Comparison of ENCODE assay signal across 8 cellular contexts in the genomic region with DNA sequence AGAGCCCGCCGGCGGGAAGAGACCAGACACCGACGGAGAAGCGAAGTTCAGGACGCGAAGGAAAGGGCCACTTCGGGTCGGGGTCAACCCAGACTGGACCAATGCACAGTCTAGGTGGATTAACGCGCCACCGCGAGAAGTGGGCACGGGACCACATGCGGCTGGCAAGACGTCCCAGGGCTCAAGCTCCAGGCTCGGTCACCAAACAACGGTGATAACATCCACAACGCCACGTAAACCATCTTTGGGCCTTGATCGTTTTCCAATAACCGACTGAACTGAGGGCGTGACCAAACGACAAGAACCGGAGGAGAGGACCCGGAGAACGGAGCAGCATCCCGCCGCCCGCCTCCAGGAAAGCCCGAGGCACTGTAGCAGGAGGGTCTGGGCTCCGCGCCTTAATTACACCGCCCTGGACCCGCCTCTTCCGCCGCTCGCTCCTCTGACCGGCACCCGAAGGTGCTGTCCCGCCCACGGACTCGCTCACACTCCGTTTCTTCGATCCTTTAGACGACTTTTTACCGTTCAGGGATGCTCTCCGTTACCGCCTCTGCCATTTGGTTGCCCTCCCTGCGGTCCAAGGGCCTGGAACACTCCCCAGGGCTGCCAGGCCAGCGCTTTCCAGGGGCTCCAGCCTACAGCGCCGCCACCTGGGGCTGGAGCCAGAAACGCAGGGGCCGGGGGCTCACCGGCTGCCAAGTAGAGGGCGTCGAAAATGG. TPM values are rescaled to one million over a fixed set of nuclear protein-coding genes. Genes with fewer than 3 reads are reported as not detected.
A peak's percentile ranks its signal among the peaks of the same experiment; 100 is the strongest.
DNase-seq lines count a peak whose midpoint lies in the region; ATAC-seq and TF ChIP-seq lines count a peak whose summit lies in the region.

No MANE protein-coding gene starts in this region.

- H2AK5ac ChIP-seq in mesenchymal stem cell (ENCODE audit: low read length, severe bottlenecking), result no peak overlapping the region

- peak overlapping the region; percentile 51 for H2BK120ac ChIP-seq in mesenchymal stem cell (ENCODE audit: low read depth, low read length)

- H2AFZ ChIP-seq in mesenchymal stem cell (ENCODE audit: low read depth, low read length), result peak overlapping the region; percentile 97

- peaks cover 3% of the 10 kb centered on the region for H3K27me3 ChIP-seq in effector memory CD4-positive, alpha-beta T cell (replicated peaks; ENCODE audit: control insufficient read depth, insufficient read depth, low read length, poor library complexity, severe bottlenecking)
- H3K27me3 ChIP-seq in mesenchymal stem cell (ENCODE audit: control insufficient read depth in 1 of 2, insufficient read depth in 1 of 2, low read length in 2 of 2), result peaks cover 0 to 5% of the 10 kb centered on the region in 2 experiments

- peak overlapping the region; percentile 14 for H3K27ac ChIP-seq in effector memory CD4-positive, alpha-beta T cell (ENCODE audit: insufficient read depth, low read length, poor library complexity, severe bottlenecking)
- H3K27ac ChIP-seq in mesenchymal stem cell (ENCODE audit: low read length, poor library complexity, severe bottlenecking), result peak overlapping the region; percentile 64

- H3K9me3 ChIP-seq in effector memory CD4-positive, alpha-beta T cell (ENCODE audit: control insufficient read depth, low read length), result no peaks in the 10 kb centered on the region
- H3K9me3 ChIP-seq in mesenchymal stem cell (ENCODE audit: control insufficient read depth, low read length), result no peaks in the 10 kb centered on the region

- peak overlapping the region; percentile 7 to 88 for H3K4ac ChIP-seq in mesenchymal stem cell (ENCODE audit: low read depth in 1 of 2, low read length in 2 of 2)

- peak overlapping the region; percentile 79 for H4K91ac ChIP-seq in mesenchymal stem cell (ENCODE audit: low read length)

- H3K36me3 ChIP-seq in effector memory CD4-positive, alpha-beta T cell (ENCODE audit: control insufficient read depth, insufficient read depth, low read length), result no peaks in the 10 kb centered on the region
- no peaks in the 10 kb centered on the region for H3K36me3 ChIP-seq in mesenchymal stem cell (ENCODE audit: control insufficient read depth in 1 of 2, insufficient read depth in 2 of 2, low read depth in 1 of 2, low read length in 2 of 2)

- peak overlapping the region; percentile 91 for H4K8ac ChIP-seq in mesenchymal stem cell (ENCODE audit: low read length)

- H2BK5ac ChIP-seq in mesenchymal stem cell (ENCODE audit: low read depth, low read length, poor library complexity, severe bottlenecking), result no peak overlapping the region

- peak; percentile 85 for DNase-seq in AG08396 (ENCODE audit: low spot score)
- peak; percentile 66 for DNase-seq in NCI-H226
- peak; percentile 39 to 42 for DNase-seq in activated CD4-positive, alpha-beta T cell treated with anti-CD3 and anti-CD28 coated beads, Interleukin-2, amount 50 U/mL, for 4 hours
- peak in 2 of 3 donors; percentile 13 to 19 for DNase-seq in effector memory CD4-positive, alpha-beta T cell
- peak; percentile 78 for DNase-seq in mesenchymal stem cell
- peak; percentile 22 to 24 for DNase-seq in stimulated activated CD8-positive, alpha-beta memory T cell treated with anti-CD3 and anti-CD28 coated beads, Interleukin-15, amount 100 ng/mL, for 4 hours (ENCODE audit: low read depth in 2 of 2)

- peak overlapping the region; percentile 94 for H3K9ac ChIP-seq in mesenchymal stem cell (ENCODE audit: low read length)

- H3K18ac ChIP-seq in mesenchymal stem cell (ENCODE audit: low read depth in 1 of 2, low read length in 2 of 2), result peak overlapping the region; percentile 46 to 94

- under 1% methylated on average over 55 of the region's 59 CpGs for WGBS in mesenchymal stem cell

- peak; percentile 99 for ATAC-seq in HG03039 (IDR thresholded peaks at IDR 0.05; ENCODE audit: unreplicated experiment)

- H2BK12ac ChIP-seq in mesenchymal stem cell (ENCODE audit: low read length in 2 of 2), result peak overlapping the region; percentile 51 to 92

- peaks cover 3% of the 10 kb centered on the region for H3K4me1 ChIP-seq in effector memory CD4-positive, alpha-beta T cell (ENCODE audit: control insufficient read depth, insufficient read depth, low read length, poor library complexity, severe bottlenecking)
- H3K4me1 ChIP-seq in mesenchymal stem cell (ENCODE audit: control insufficient read depth, insufficient read depth, low read depth, low read length), result peaks cover 15% of the 10 kb centered on the region

- H3K14ac ChIP-seq in mesenchymal stem cell (ENCODE audit: low read length in 2 of 2), result peak overlapping the region in 1 of 2 experiments; percentile 53

- TF ChIP-seq POLR2A in GM18526 (IDR thresholded peaks at IDR 0.05; ENCODE audit: extremely low read depth, insufficient read length), result peak; percentile 74

- H3K23ac ChIP-seq in mesenchymal stem cell (ENCODE audit: low read length in 2 of 2), result peak overlapping the region in 1 of 2 experiments; percentile 85

- H3K79me1 ChIP-seq in mesenchymal stem cell (replicated peaks; ENCODE audit: low read length, poor library complexity, severe bottlenecking), result peaks cover 19% of the 10 kb centered on the region

- H3K4me2 ChIP-seq in mesenchymal stem cell (ENCODE audit: low read length, poor library complexity, severe bottlenecking), result peak overlapping the region; percentile 81

- peak overlapping the region; percentile 85 for H3K4me3 ChIP-seq in effector memory CD4-positive, alpha-beta T cell (ENCODE audit: insufficient read depth, low read depth, low read length, poor library complexity, severe bottlenecking)
- H3K4me3 ChIP-seq in mesenchymal stem cell (ENCODE audit: insufficient read depth in 1 of 2, low read depth in 1 of 2, low read length in 2 of 2), result peak overlapping the region; percentile 73 to 96

- H2BK15ac ChIP-seq in mesenchymal stem cell (ENCODE audit: low read depth, poor library complexity, severe bottlenecking), result peak overlapping the region; percentile 60

RNA-seq across cellular contexts. Expression of a gene that starts 44.1 kb away (rescaled TPM):
- not detected for polyA plus RNA-seq in mesenchymal stem cell (2013, experiment 1 of 2)
- polyA plus RNA-seq in mesenchymal stem cell (2013, experiment 2 of 2), result not detected

RNA-seq across cellular contexts. Expression of a gene that starts 46.9 kb away (rescaled TPM):
- 2.4 TPM for polyA plus RNA-seq in mesenchymal stem cell (2013, experiment 1 of 2)
- polyA plus RNA-seq in mesenchymal stem cell (2013, experiment 2 of 2), result 2.5 TPM

RNA-seq across cellular contexts. Expression of a gene that starts 52.5 kb away (rescaled TPM):
- polyA plus RNA-seq in mesenchymal stem cell (2013, experiment 1 of 2), result not detected
- polyA plus RNA-seq in mesenchymal stem cell (2013, experiment 2 of 2), result not detected

RNA-seq across cellular contexts. Expression of a gene that starts 59.8 kb away (rescaled TPM):
- polyA plus RNA-seq in mesenchymal stem cell (2013, experiment 1 of 2), result not detected
- polyA plus RNA-seq in mesenchymal stem cell (2013, experiment 2 of 2), result not detected

Comparison
In these comparisons a context has a peak if more than half of its experiments do, and no peak if none do; other contexts are left out.
1. Peak in every context shown above with its lines: DNase-seq, ATAC-seq, H3K4me3 ChIP-seq and H3K27ac ChIP-seq.
2. DNase-seq: peak in every context shown above with its lines; median percentile 85 in AG08396; 78 in mesenchymal stem cell; 66 in NCI-H226; 40 in activated CD4-positive, alpha-beta T cell treated with anti-CD3 and anti-CD28 coated beads, Interleukin-2, amount 50 U/mL, for 4 hours; 23 in stimulated activated CD8-positive, alpha-beta memory T cell treated with anti-CD3 and anti-CD28 coated beads, Interleukin-15, amount 100 ng/mL, for 4 hours; 16 in effector memory CD4-positive, alpha-beta T cell.